1 cellular context compared by ENCODE assay signal in genomic region chr3:191240432-191240831, GRCh38.
TF ChIP-seq lines count a peak whose summit lies in the region.

No MANE protein-coding gene starts in this region.

TF ChIP-seq in K562, 482 proteins besides CTCF, POLR2A, EP300 and RAD21 (continued from another document):
- TF ChIP-seq CREB5 (CRISPR knock-in tag; IDR thresholded peaks at IDR 0.05), result no peak
- TF ChIP-seq IRF1 (CRISPR knock-in tag; IDR thresholded peaks at IDR 0.05; ENCODE audit: borderline replicate concordance), result no peak
- TF ChIP-seq SIN3A (IDR thresholded peaks at IDR 0.05; ENCODE audit: borderline replicate concordance in 2 of 2, control insufficient read depth in 1 of 2, low read depth in 2 of 2, low read length in 2 of 2), result no peak
- TF ChIP-seq ZNF146 (CRISPR knock-in tag; IDR thresholded peaks at IDR 0.05; ENCODE audit: unreplicated experiment), result no peak
- no peak for TF ChIP-seq ZNF133 (CRISPR knock-in tag; IDR thresholded peaks at IDR 0.05)
- TF ChIP-seq ZNF347 (CRISPR knock-in tag; IDR thresholded peaks at IDR 0.05; ENCODE audit: low read depth), result no peak
- no peak for TF ChIP-seq ZBTB8A (IDR thresholded peaks at IDR 0.05; ENCODE audit: partially characterized antibody)
- no peak for TF ChIP-seq ZNF277 (CRISPR knock-in tag; IDR thresholded peaks at IDR 0.05; ENCODE audit: borderline replicate concordance)
- TF ChIP-seq SMAD1 (IDR thresholded peaks at IDR 0.05; ENCODE audit: low read depth, low read length, partially characterized antibody), result no peak
- no peak for TF ChIP-seq HBP1 (CRISPR knock-in tag; IDR thresholded peaks at IDR 0.05)
- no peak for TF ChIP-seq NCOA2 (IDR thresholded peaks at IDR 0.05; ENCODE audit: partially characterized antibody in 2 of 2)
- no peak for TF ChIP-seq MAFF (IDR thresholded peaks at IDR 0.05; ENCODE audit: low read length)
- no peak for TF ChIP-seq E4F1 (CRISPR knock-in tag; IDR thresholded peaks at IDR 0.05; ENCODE audit: borderline replicate concordance)
- no peak for TF ChIP-seq RBM22 (IDR thresholded peaks at IDR 0.05; ENCODE audit: low read depth, low read length, poor library complexity, severe bottlenecking)
- TF ChIP-seq ZNF24 (IDR thresholded peaks at IDR 0.05), result no peak
- TF ChIP-seq GATAD2A (IDR thresholded peaks at IDR 0.05), result no peak
- TF ChIP-seq STAT5B (CRISPR knock-in tag; IDR thresholded peaks at IDR 0.05), result no peak
